1 cellular context compared by ENCODE assay signal in genomic region chr17:76405967-76406647, GRCh38.
TF ChIP-seq lines count a peak whose summit lies in the region.

No MANE protein-coding gene starts in this region.

TF ChIP-seq in IMR-90, 13 proteins besides CTCF, POLR2A, EP300 and RAD21 (continued from another document):
- no peak for TF ChIP-seq ELK1 (IDR thresholded peaks at IDR 0.05; ENCODE audit: borderline replicate concordance, low read depth, low read length)
- TF ChIP-seq SMC3 (IDR thresholded peaks at IDR 0.05; ENCODE audit: low read depth, low read length), result no peak
- no peak for TF ChIP-seq NFE2L2 (IDR thresholded peaks at IDR 0.05; ENCODE audit: low read depth, low read length)
- no peak for TF ChIP-seq CHD1 (IDR thresholded peaks at IDR 0.05; ENCODE audit: low read depth, low read length)
- no peak for TF ChIP-seq RFX5 (IDR thresholded peaks at IDR 0.05; ENCODE audit: low read depth, low read length)
- no peak for TF ChIP-seq RCOR1 (IDR thresholded peaks at IDR 0.05; ENCODE audit: insufficient replicate concordance, low read length)
- TF ChIP-seq FOS (IDR thresholded peaks at IDR 0.05; ENCODE audit: low read depth, low read length), result no peak
- no peak for TF ChIP-seq MAFK (IDR thresholded peaks at IDR 0.05; ENCODE audit: low read depth, low read length)
- no peak for TF ChIP-seq CEBPB (IDR thresholded peaks at IDR 0.05; ENCODE audit: low read depth, low read length)
- TF ChIP-seq BHLHE40 (IDR thresholded peaks at IDR 0.05; ENCODE audit: low read depth, low read length), result no peak
